ENCODE assay signal across 1 cellular context in the genomic region with DNA sequence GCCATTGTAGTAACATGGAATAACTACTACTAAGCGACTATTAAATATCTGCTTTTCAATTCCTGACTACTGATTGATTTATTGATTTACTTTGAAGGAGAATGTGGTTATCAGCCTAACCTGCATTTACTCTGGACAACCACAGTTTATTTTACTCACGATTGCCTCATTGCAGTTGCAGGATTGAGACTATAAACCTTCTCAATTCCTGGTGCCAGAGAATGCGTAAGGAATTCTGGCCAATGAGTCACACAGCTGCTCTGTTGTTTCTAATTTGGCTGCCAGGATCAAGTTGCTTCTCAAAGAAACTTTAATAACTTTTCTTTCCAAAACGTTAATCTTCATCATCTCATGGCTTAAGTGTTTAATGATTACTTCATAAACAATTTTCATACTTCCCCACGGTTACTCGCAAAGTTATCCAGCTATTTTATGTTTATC.
TF ChIP-seq lines count a peak whose summit lies in the region.

No MANE protein-coding gene starts in this region.

TF ChIP-seq in HEK293, 187 proteins besides CTCF, POLR2A, EP300 and RAD21 (continued from another document and continues in another):
- TF ChIP-seq, protein P1, sequence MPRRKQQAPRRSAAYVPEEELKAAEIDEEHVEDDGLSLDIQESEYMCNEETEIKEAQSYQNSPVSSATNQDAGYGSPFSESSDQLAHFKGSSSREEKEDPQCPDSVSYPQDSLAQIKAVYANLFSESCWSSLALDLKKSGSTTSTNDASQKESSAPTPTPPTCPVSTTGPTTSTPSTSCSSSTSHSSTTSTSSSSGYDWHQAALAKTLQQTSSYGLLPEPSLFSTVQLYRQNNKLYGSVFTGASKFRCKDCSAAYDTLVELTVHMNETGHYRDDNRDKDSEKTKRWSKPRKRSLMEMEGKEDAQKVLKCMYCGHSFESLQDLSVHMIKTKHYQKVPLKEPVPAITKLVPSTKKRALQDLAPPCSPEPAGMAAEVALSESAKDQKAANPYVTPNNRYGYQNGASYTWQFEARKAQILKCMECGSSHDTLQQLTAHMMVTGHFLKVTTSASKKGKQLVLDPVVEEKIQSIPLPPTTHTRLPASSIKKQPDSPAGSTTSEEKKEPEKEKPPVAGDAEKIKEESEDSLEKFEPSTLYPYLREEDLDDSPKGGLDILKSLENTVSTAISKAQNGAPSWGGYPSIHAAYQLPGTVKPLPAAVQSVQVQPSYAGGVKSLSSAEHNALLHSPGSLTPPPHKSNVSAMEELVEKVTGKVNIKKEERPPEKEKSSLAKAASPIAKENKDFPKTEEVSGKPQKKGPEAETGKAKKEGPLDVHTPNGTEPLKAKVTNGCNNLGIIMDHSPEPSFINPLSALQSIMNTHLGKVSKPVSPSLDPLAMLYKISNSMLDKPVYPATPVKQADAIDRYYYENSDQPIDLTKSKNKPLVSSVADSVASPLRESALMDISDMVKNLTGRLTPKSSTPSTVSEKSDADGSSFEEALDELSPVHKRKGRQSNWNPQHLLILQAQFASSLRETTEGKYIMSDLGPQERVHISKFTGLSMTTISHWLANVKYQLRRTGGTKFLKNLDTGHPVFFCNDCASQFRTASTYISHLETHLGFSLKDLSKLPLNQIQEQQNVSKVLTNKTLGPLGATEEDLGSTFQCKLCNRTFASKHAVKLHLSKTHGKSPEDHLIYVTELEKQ (tag by site-specific recombination; IDR thresholded peaks at IDR 0.05; ENCODE audit: borderline replicate concordance), result peak; percentile 75
- TF ChIP-seq, protein P2, sequence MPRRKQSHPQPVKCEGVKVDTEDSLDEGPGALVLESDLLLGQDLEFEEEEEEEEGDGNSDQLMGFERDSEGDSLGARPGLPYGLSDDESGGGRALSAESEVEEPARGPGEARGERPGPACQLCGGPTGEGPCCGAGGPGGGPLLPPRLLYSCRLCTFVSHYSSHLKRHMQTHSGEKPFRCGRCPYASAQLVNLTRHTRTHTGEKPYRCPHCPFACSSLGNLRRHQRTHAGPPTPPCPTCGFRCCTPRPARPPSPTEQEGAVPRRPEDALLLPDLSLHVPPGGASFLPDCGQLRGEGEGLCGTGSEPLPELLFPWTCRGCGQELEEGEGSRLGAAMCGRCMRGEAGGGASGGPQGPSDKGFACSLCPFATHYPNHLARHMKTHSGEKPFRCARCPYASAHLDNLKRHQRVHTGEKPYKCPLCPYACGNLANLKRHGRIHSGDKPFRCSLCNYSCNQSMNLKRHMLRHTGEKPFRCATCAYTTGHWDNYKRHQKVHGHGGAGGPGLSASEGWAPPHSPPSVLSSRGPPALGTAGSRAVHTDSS (tag by site-specific recombination; IDR thresholded peaks at IDR 0.05), result 0 out of 2 replicates have a peak, but pooled peaks have one; percentile 47
- TF ChIP-seq ZBTB17 (tag by site-specific recombination; IDR thresholded peaks at IDR 0.05) (0 out of 2 replicates have a peak, but pooled peaks have one; percentile 21), ZNF221 (tag by site-specific recombination; IDR thresholded peaks at IDR 0.05; ENCODE audit: borderline replicate concordance) (no peak), IKZF3 (tag by site-specific recombination; IDR thresholded peaks at IDR 0.05) (peak; percentile 44; the same call in 1 of the 2 replicates), SP7 (tag by site-specific recombination; IDR thresholded peaks at IDR 0.05) (peak; percentile 88), ZNF473 (tag by site-specific recombination; IDR thresholded peaks at IDR 0.05) (no peak), ZNF274 (IDR thresholded peaks at IDR 0.05; ENCODE audit: low read length) (no peak), ZNF274 (tag by site-specific recombination; IDR thresholded peaks at IDR 0.05; ENCODE audit: borderline replicate concordance) (no peak), ZNF335 (tag by site-specific recombination; conservative IDR thresholded peaks at IDR 0.05) (0 out of 2 replicates have a peak, but pooled peaks have one; percentile 23), FEZF1 (tag by site-specific recombination; IDR thresholded peaks at IDR 0.05) (peak; percentile 95), ZNF600 (tag by site-specific recombination; IDR thresholded peaks at IDR 0.05) (peak; percentile 53; the same call in 1 of the 2 replicates), ZNF324 (tag by site-specific recombination; IDR thresholded peaks at IDR 0.05) (0 out of 2 replicates have a peak, but pooled peaks have one; percentile 48), ZNF394 (tag by site-specific recombination; IDR thresholded peaks at IDR 0.05; ENCODE audit: borderline replicate concordance) (peak; percentile 55; the same call in 1 of the 2 replicates), MZF1 (tag by site-specific recombination; IDR thresholded peaks at IDR 0.05; ENCODE audit: borderline replicate concordance) (no peak), HOXD13 (CRISPR knock-in tag; IDR thresholded peaks at IDR 0.05; ENCODE audit: borderline replicate concordance) (no peak), ZNF423 (tag by site-specific recombination; IDR thresholded peaks at IDR 0.05) (no peak), ZNF501 (tag by site-specific recombination; IDR thresholded peaks at IDR 0.05) (peak; percentile 52; the same call in 1 of the 2 replicates), ZEB2 (tag by site-specific recombination; IDR thresholded peaks at IDR 0.05) (peak; percentile 92), TRIM28 (IDR thresholded peaks at IDR 0.05; ENCODE audit: borderline replicate concordance, low read length) (peak; percentile 67; the same call in 1 of the 2 replicates), OSR2 (tag by site-specific recombination; IDR thresholded peaks at IDR 0.05) (peak; percentile 58; the same call in 1 of the 2 replicates), PRDM1 (tag by site-specific recombination; IDR thresholded peaks at IDR 0.05) (peak; percentile 55; the same call in 1 of the 2 replicates), ZNF292 (tag by site-specific recombination; IDR thresholded peaks at IDR 0.05; ENCODE audit: borderline replicate concordance, low read depth) (no peak), ZNF701 (tag by site-specific recombination; IDR thresholded peaks at IDR 0.05) (no peak), ZXDB (tag by site-specific recombination; IDR thresholded peaks at IDR 0.05) (peak; percentile 49), ZNF629 (tag by site-specific recombination; IDR thresholded peaks at IDR 0.05) (peak; percentile 83), ZNF366 (tag by site-specific recombination; conservative IDR thresholded peaks at IDR 0.05) (peak; percentile 79), WT1 (tag by site-specific recombination; IDR thresholded peaks at IDR 0.05) (no peak), SCRT2 (tag by site-specific recombination; IDR thresholded peaks at IDR 0.05) (no peak)
- TF ChIP-seq, protein P3, sequence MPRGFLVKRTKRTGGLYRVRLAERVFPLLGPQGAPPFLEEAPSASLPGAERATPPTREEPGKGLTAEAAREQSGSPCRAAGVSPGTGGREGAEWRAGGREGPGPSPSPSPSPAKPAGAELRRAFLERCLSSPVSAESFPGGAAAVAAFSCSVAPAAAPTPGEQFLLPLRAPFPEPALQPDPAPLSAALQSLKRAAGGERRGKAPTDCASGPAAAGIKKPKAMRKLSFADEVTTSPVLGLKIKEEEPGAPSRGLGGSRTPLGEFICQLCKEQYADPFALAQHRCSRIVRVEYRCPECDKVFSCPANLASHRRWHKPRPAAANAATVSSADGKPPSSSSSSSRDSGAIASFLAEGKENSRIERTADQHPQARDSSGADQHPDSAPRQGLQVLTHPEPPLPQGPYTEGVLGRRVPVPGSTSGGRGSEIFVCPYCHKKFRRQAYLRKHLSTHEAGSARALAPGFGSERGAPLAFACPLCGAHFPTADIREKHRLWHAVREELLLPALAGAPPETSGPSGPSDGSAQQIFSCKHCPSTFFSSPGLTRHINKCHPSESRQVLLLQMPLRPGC (tag by site-specific recombination; IDR thresholded peaks at IDR 0.05), result peak; percentile 92
- TF ChIP-seq, protein P4, sequence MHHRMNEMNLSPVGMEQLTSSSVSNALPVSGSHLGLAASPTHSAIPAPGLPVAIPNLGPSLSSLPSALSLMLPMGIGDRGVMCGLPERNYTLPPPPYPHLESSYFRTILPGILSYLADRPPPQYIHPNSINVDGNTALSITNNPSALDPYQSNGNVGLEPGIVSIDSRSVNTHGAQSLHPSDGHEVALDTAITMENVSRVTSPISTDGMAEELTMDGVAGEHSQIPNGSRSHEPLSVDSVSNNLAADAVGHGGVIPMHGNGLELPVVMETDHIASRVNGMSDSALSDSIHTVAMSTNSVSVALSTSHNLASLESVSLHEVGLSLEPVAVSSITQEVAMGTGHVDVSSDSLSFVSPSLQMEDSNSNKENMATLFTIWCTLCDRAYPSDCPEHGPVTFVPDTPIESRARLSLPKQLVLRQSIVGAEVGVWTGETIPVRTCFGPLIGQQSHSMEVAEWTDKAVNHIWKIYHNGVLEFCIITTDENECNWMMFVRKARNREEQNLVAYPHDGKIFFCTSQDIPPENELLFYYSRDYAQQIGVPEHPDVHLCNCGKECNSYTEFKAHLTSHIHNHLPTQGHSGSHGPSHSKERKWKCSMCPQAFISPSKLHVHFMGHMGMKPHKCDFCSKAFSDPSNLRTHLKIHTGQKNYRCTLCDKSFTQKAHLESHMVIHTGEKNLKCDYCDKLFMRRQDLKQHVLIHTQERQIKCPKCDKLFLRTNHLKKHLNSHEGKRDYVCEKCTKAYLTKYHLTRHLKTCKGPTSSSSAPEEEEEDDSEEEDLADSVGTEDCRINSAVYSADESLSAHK (tag by site-specific recombination; IDR thresholded peaks at IDR 0.05), result no peak
- TF ChIP-seq, protein P5, sequence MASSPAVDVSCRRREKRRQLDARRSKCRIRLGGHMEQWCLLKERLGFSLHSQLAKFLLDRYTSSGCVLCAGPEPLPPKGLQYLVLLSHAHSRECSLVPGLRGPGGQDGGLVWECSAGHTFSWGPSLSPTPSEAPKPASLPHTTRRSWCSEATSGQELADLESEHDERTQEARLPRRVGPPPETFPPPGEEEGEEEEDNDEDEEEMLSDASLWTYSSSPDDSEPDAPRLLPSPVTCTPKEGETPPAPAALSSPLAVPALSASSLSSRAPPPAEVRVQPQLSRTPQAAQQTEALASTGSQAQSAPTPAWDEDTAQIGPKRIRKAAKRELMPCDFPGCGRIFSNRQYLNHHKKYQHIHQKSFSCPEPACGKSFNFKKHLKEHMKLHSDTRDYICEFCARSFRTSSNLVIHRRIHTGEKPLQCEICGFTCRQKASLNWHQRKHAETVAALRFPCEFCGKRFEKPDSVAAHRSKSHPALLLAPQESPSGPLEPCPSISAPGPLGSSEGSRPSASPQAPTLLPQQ (tag by site-specific recombination; IDR thresholded peaks at IDR 0.05), result peak; percentile 47; the same call in 1 of the 2 replicates
- TF ChIP-seq, protein P6, sequence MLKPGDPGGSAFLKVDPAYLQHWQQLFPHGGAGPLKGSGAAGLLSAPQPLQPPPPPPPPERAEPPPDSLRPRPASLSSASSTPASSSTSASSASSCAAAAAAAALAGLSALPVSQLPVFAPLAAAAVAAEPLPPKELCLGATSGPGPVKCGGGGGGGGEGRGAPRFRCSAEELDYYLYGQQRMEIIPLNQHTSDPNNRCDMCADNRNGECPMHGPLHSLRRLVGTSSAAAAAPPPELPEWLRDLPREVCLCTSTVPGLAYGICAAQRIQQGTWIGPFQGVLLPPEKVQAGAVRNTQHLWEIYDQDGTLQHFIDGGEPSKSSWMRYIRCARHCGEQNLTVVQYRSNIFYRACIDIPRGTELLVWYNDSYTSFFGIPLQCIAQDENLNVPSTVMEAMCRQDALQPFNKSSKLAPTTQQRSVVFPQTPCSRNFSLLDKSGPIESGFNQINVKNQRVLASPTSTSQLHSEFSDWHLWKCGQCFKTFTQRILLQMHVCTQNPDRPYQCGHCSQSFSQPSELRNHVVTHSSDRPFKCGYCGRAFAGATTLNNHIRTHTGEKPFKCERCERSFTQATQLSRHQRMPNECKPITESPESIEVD (tag by site-specific recombination; IDR thresholded peaks at IDR 0.05), result peak; percentile 95
- TF ChIP-seq, protein P7, sequence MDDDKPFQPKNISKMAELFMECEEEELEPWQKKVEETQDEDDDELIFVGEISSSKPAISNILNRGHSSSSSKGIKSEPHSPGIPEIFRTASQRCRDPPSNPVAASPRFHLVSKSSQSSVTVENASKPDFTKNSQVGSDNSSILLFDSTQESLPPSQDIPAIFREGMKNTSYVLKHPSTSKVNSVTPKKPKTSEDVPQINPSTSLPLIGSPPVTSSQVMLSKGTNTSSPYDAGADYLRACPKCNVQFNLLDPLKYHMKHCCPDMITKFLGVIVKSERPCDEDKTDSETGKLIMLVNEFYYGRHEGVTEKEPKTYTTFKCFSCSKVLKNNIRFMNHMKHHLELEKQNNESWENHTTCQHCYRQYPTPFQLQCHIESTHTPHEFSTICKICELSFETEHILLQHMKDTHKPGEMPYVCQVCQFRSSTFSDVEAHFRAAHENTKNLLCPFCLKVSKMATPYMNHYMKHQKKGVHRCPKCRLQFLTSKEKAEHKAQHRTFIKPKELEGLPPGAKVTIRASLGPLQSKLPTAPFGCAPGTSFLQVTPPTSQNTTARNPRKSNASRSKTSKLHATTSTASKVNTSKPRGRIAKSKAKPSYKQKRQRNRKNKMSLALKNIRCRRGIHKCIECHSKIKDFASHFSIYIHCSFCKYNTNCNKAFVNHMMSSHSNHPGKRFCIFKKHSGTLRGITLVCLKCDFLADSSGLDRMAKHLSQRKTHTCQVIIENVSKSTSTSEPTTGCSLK (tag by site-specific recombination; IDR thresholded peaks at IDR 0.05), result no peak
- TF ChIP-seq, protein P8, sequence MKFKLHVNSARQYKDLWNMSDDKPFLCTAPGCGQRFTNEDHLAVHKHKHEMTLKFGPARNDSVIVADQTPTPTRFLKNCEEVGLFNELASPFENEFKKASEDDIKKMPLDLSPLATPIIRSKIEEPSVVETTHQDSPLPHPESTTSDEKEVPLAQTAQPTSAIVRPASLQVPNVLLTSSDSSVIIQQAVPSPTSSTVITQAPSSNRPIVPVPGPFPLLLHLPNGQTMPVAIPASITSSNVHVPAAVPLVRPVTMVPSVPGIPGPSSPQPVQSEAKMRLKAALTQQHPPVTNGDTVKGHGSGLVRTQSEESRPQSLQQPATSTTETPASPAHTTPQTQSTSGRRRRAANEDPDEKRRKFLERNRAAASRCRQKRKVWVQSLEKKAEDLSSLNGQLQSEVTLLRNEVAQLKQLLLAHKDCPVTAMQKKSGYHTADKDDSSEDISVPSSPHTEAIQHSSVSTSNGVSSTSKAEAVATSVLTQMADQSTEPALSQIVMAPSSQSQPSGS (tag by site-specific recombination; IDR thresholded peaks at IDR 0.05; ENCODE audit: low read depth), result 0 out of 2 replicates have a peak, but pooled peaks have one; percentile 4
- TF ChIP-seq, protein P9, sequence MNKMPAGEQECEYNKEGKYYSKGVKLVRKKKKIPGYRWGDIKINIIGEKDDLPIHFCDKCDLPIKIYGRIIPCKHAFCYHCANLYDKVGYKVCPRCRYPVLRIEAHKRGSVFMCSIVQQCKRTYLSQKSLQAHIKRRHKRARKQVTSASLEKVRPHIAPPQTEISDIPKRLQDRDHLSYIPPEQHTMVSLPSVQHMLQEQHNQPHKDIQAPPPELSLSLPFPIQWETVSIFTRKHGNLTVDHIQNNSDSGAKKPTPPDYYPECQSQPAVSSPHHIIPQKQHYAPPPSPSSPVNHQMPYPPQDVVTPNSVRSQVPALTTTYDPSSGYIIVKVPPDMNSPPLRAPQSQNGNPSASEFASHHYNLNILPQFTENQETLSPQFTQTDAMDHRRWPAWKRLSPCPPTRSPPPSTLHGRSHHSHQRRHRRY (tag by site-specific recombination; IDR thresholded peaks at IDR 0.05), result no peak
- TF ChIP-seq, protein P10, sequence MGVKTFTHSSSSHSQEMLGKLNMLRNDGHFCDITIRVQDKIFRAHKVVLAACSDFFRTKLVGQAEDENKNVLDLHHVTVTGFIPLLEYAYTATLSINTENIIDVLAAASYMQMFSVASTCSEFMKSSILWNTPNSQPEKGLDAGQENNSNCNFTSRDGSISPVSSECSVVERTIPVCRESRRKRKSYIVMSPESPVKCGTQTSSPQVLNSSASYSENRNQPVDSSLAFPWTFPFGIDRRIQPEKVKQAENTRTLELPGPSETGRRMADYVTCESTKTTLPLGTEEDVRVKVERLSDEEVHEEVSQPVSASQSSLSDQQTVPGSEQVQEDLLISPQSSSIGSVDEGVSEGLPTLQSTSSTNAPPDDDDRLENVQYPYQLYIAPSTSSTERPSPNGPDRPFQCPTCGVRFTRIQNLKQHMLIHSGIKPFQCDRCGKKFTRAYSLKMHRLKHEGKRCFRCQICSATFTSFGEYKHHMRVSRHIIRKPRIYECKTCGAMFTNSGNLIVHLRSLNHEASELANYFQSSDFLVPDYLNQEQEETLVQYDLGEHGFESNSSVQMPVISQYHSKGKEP (tag by site-specific recombination; IDR thresholded peaks at IDR 0.05), result peak; percentile 85
